In the genomic region with DNA sequence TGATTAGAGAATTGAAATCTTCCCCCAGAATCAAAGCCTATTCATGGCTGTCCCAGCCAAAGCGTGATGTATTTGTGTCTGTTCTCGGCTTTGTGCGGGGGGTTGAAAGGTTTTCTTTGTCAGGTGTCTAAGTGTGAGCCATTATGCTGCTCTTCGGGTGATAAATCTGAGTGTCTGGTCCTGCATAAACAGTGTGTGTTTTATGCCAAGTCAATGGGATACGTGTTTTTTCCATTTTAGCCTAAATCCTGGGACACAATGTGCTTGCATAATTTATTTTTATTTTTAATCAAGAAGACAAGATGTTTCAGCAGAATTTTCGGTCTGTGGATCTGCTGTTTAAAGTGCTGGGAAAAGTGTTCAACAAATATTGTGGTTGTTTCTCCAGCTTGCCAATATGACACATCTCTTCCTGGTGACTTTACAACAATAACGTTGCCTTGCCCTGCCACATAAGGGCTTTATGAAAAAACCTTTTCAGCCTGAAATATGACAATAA, we compare ENCODE assay signal across 18 cellular contexts.
DNase-seq lines count a peak whose midpoint lies in the region; ATAC-seq and TF ChIP-seq lines count a peak whose summit lies in the region.
"Had no signal": no experiment of that assay in that cellular context is flagged by ENCODE, and none has a peak within 500 bp of the region (broad histone marks: within the 10 kb centered on the region; RNA-seq: fewer than 3 reads in every experiment).

No MANE protein-coding gene starts in this region.

- peak overlapping the region; percentile 50 for H3K27ac Mint-ChIP-seq in nephron progenitor cell
- H3K27ac Mint-ChIP-seq: activated naive CD4-positive, alpha-beta T cell treated with anti-CD3 and anti-CD28 coated beads, Interleukin-2, amount 50 U/mL, for 24 hours; activated T-cell treated with anti-CD3 and anti-CD28 coated beads, Interleukin-2, amount 50 U/mL, for 24 hours; CD4-positive, alpha-beta T cell had no signal

- peaks cover 40% of the 10 kb centered on the region for H3K4me1 Mint-ChIP-seq in nephron progenitor cell

- H3K4me1 ChIP-seq in esophagus (ENCODE audit: control insufficient read depth in 2 of 2, insufficient read depth in 2 of 2, low read length in 1 of 2): peaks cover 12 to 45% of the 10 kb centered on the region in 2 donors

- H3K36me3 ChIP-seq in esophagus (ENCODE audit: control insufficient read depth in 2 of 2, insufficient read depth in 2 of 2, low read length in 1 of 2): peaks cover 0 to 6% of the 10 kb centered on the region in 2 donors
- H3K36me3 ChIP-seq: transverse colon had no signal

- H3K27me3 ChIP-seq in esophagus (ENCODE audit: control insufficient read depth in 1 of 2, insufficient read depth in 2 of 2, low read length in 2 of 2): no peaks in the 10 kb centered on the region
- H3K27me3 ChIP-seq: hepatocyte, transverse colon had no signal

- no peaks in the 10 kb centered on the region for H3K9me3 Mint-ChIP-seq in nephron progenitor cell
- H3K9me3 Mint-ChIP-seq: activated naive CD4-positive, alpha-beta T cell treated with anti-CD3 and anti-CD28 coated beads, Interleukin-2, amount 50 U/mL, for 24 hours; activated T-cell treated with anti-CD3 and anti-CD28 coated beads, Interleukin-2, amount 50 U/mL, for 24 hours; CD4-positive, alpha-beta T cell had no signal

- H3K27ac ChIP-seq in esophagus (ENCODE audit: low read depth in 2 of 2, low read length in 1 of 2): peak overlapping the region; percentile 33 to 68
- H3K27ac ChIP-seq: hepatocyte, VCaP had no signal

- H3K36me3 Mint-ChIP-seq in nephron progenitor cell (ENCODE audit: low read depth): no peaks in the 10 kb centered on the region
- H3K36me3 Mint-ChIP-seq: activated naive CD4-positive, alpha-beta T cell treated with anti-CD3 and anti-CD28 coated beads, Interleukin-2, amount 50 U/mL, for 24 hours had no signal

- TF ChIP-seq CTCF in nephron progenitor cell (IDR thresholded peaks at IDR 0.05): no peak
- no peak for TF ChIP-seq CTCF in GM20000 (IDR thresholded peaks at IDR 0.05; ENCODE audit: extremely low read depth, missing control alignments)

- H3K4me3 ChIP-seq in esophagus (ENCODE audit: low read depth in 1 of 2, low read length in 2 of 2): no peak overlapping the region
- H3K4me3 ChIP-seq: hepatocyte, transverse colon had no signal

- peaks cover 4% of the 10 kb centered on the region for H3K27me3 Mint-ChIP-seq in nephron progenitor cell (ENCODE audit: low read depth, poor library complexity)
- H3K27me3 Mint-ChIP-seq: activated naive CD4-positive, alpha-beta T cell treated with anti-CD3 and anti-CD28 coated beads, Interleukin-2, amount 50 U/mL, for 24 hours; activated T-cell treated with anti-CD3 and anti-CD28 coated beads, Interleukin-2, amount 50 U/mL, for 24 hours; CD4-positive, alpha-beta T cell had no signal

- no peak for ATAC-seq in activated CD4-positive, CD25-positive, alpha-beta regulatory T cell treated with anti-CD3 and anti-CD28 coated beads, Interleukin-2, amount 50 U/mL, for 24 hours
- ATAC-seq in GM19397 (IDR thresholded peaks at IDR 0.05; ENCODE audit: unreplicated experiment): no peak

- H3K9me3 ChIP-seq in esophagus (ENCODE audit: control insufficient read depth in 2 of 2, insufficient read depth in 1 of 2, low read depth in 1 of 2, low read length in 1 of 2): no peaks in the 10 kb centered on the region
- H3K9me3 ChIP-seq: transverse colon had no signal

- DNase-seq in AG08395 (ENCODE audit: low spot score): peak; percentile 58
- DNase-seq in NCI-H1436 treated with DMSO at 0.1 percent for 48 hours (lab: John Stamatoyannopoulos, UW): peak; percentile 25
- no peak for DNase-seq in nephron progenitor cell
- no peak for DNase-seq in activated T-cell treated with anti-CD3 and anti-CD28 coated beads for 4 hours
- DNase-seq in GM20000 (ENCODE audit: low spot score): no peak
- DNase-seq: activated CD4-positive, alpha-beta T cell treated with anti-CD3 and anti-CD28 coated beads, Interleukin-2, amount 50 U/mL, for 48 hours; activated T-cell treated with anti-CD3 and anti-CD28 coated beads, Interleukin-2, amount 50 U/mL, for 24 hours; CD4-positive, alpha-beta T cell; DMS53; NCI-H187 treated with DMSO at 0.1 percent for 48 hours; NCI-H510A treated with DMSO at 0.1 percent for 48 hours had no signal

- 71 to 72% methylated on average over 7 of the region's 7 CpGs for WGBS in esophagus, 2 donors

- no peak overlapping the region for H3K4me3 Mint-ChIP-seq in nephron progenitor cell
- H3K4me3 Mint-ChIP-seq: activated naive CD4-positive, alpha-beta T cell treated with anti-CD3 and anti-CD28 coated beads, Interleukin-2, amount 50 U/mL, for 24 hours; activated T-cell treated with anti-CD3 and anti-CD28 coated beads, Interleukin-2, amount 50 U/mL, for 24 hours; CD4-positive, alpha-beta T cell had no signal

Comparison
In these comparisons a context has a peak if more than half of its experiments do, and no peak if none do; other contexts are left out.
1. DNase-seq: peak in AG08395 (single experiment) and NCI-H1436 treated with DMSO at 0.1 percent for 48 hours (single experiment); none in nephron progenitor cell (single experiment), activated T-cell treated with anti-CD3 and anti-CD28 coated beads for 4 hours (single experiment) and GM20000 (single experiment).